10 cellular contexts compared by ENCODE assay signal in genomic region chr4:24979554-24979953, GRCh38. TPM values are rescaled to one million over a fixed set of nuclear protein-coding genes. Genes with fewer than 3 reads are reported as not detected.
DNase-seq lines count a peak whose midpoint lies in the region; ATAC-seq and TF ChIP-seq lines count a peak whose summit lies in the region.
"Had no signal": no experiment of that assay in that cellular context is flagged by ENCODE, and none has a peak within 500 bp of the region (broad histone marks: within the 10 kb centered on the region; RNA-seq: fewer than 3 reads in every experiment).

No MANE protein-coding gene starts in this region.

- peak; percentile 36 for DNase-seq in DMS114 treated with DMSO at 0.1 percent for 48 hours (lab: John Stamatoyannopoulos, UW; ENCODE audit: unreplicated experiment)
- DNase-seq in OCI-M1 (lab: John Stamatoyannopoulos, UW) = peak; percentile 23
- DNase-seq in foreskin fibroblast = peak; percentile 34 to 42
- DNase-seq in pulmonary artery endothelial cell (ENCODE audit: low read depth, low spot score) = peak; percentile 92
- DNase-seq in DMS153 treated with DMSO at 0.1 percent for 48 hours (lab: John Stamatoyannopoulos, UW; ENCODE audit: unreplicated experiment) = no peak
- DNase-seq in LoVo (ENCODE audit: low spot score) = no peak
- no peak for DNase-seq in NCI-H82 treated with DMSO at 0.1 percent for 48 hours (lab: John Stamatoyannopoulos, UW; ENCODE audit: unreplicated experiment)

- H3K4me3 ChIP-seq in foreskin fibroblast (ENCODE audit: low read depth in 1 of 2, low read length in 2 of 2) = peak overlapping the region; percentile 10 to 38
- H3K4me3 ChIP-seq: GM23338 had no signal

- no peak for TF ChIP-seq CTCF in foreskin fibroblast (IDR thresholded peaks at IDR 0.05; ENCODE audit: low read depth, low read length)

- ATAC-seq in HG03097 (IDR thresholded peaks at IDR 0.05; ENCODE audit: low FRiP score, unreplicated experiment) = no peak

RNA-seq across cellular contexts. Expression of gene LGI2, which starts 51.2 kb away (rescaled TPM):
- total RNA-seq in pulmonary artery endothelial cell = 0.04 and 0.13 TPM in 2 replicates
- total RNA-seq: activated naive CD4-positive, alpha-beta T cell treated with anti-CD3 and anti-CD28 coated beads, Interleukin-2, amount 50 U/mL, for 72 hours had no signal

Comparison
In these comparisons a context has a peak if more than half of its experiments do, and no peak if none do; other contexts are left out.
1. DNase-seq: peak in DMS114 treated with DMSO at 0.1 percent for 48 hours (single experiment), OCI-M1 (single experiment), foreskin fibroblast (2 of 2) and pulmonary artery endothelial cell (single experiment); none in DMS153 treated with DMSO at 0.1 percent for 48 hours (single experiment), LoVo (single experiment) and NCI-H82 treated with DMSO at 0.1 percent for 48 hours (single experiment).